Comparison of ENCODE assay signal across 12 cellular contexts in genomic region chr20:17562804-17563305, GRCh38. TPM values are rescaled to one million over a fixed set of nuclear protein-coding genes. Genes with fewer than 3 reads are reported as not detected.
A peak's percentile ranks its signal among the peaks of the same experiment; 100 is the strongest.
DNase-seq lines count a peak whose midpoint lies in the region; ATAC-seq and TF ChIP-seq lines count a peak whose summit lies in the region.
"Had no signal": no experiment of that assay in that cellular context is flagged by ENCODE, and none has a peak within 500 bp of the region (broad histone marks: within the 10 kb centered on the region; RNA-seq: fewer than 3 reads in every experiment).

No MANE protein-coding gene starts in this region.

- H3K9me3 ChIP-seq in Panc1 (ENCODE audit: control insufficient read depth, insufficient read depth, low read depth, low read length) (no peaks in the 10 kb centered on the region), esophagus squamous epithelium (no peaks in the 10 kb centered on the region), muscle layer of duodenum (ENCODE audit: control insufficient read depth in 1 of 2, low read length in 2 of 2) (no peaks in the 10 kb centered on the region), adrenal gland (replicated peaks in 1 of 3) (no peaks in the 10 kb centered on the region)

- H3K27ac ChIP-seq in Panc1 (ENCODE audit: low read length) (peak overlapping the region; percentile 99), esophagus squamous epithelium (peak overlapping the region; percentile 41 to 83 (median 62)), muscle layer of duodenum (ENCODE audit: low read length) (peak overlapping the region; percentile 81), adrenal gland (no peak overlapping the region)

- H3K36me3 ChIP-seq in Panc1 (ENCODE audit: control insufficient read depth, insufficient read depth, low read length) (no peaks in the 10 kb centered on the region; the same call in 1 of the 2 replicates), esophagus squamous epithelium (no peaks in the 10 kb centered on the region), muscle layer of duodenum (ENCODE audit: control insufficient read depth in 1 of 2, insufficient read depth in 2 of 2, low read length in 2 of 2) (peaks cover 0 to 11% of the 10 kb centered on the region in 2 donors), adrenal gland (replicated peaks in 1 of 2) (no peaks in the 10 kb centered on the region)

- H3K4me3 ChIP-seq in AG09309 (ENCODE audit: control insufficient read depth, low read depth, low read length) (no peak overlapping the region), Panc1 (ENCODE audit: low read depth in 2 of 2, low read length in 2 of 2) (no peak overlapping the region), esophagus squamous epithelium (no peak overlapping the region), muscle layer of duodenum (ENCODE audit: low read depth in 1 of 2, low read length in 2 of 2) (no peak overlapping the region), adrenal gland (no peak overlapping the region)

- CTCF ChIA-PET in Panc1 (lab: Charles Lee): no interaction called here

- TF ChIP-seq CTCF in AG09309 (IDR thresholded peaks at IDR 0.05; ENCODE audit: control insufficient read depth, insufficient read depth, low read depth, low read length, missing control alignments) (no peak), Panc1 (IDR thresholded peaks at IDR 0.05) (no peak), esophagus squamous epithelium (IDR thresholded peaks at IDR 0.05) (no peak), adrenal gland (IDR thresholded peaks at IDR 0.05) (no peak)

- intact Hi-C loops in Panc1 (cut with micrococcal nuclease; ENCODE audit: unreplicated experiment) (no loop called here), esophagus squamous epithelium (cut with DNase I) (no loop called here), posterior vena cava (cut with DNase I) (no loop called here), adrenal gland (cut with DNase I) (no loop called here)

- 50 to 83% methylated on average over 2 of the region's 2 CpGs for whole genome bisulfite sequencing in esophagus squamous epithelium, 2 donors
- WGBS in adrenal gland, 4 donors: 71 to 94% (median 89%) methylated on average over 2 of the region's 2 CpGs

- POLR2A ChIA-PET in Panc1 (lab: Charles Lee): no interaction called here

- peaks cover 69% of the 10 kb centered on the region for H3K4me1 ChIP-seq in Panc1 (ENCODE audit: control insufficient read depth, insufficient read depth, low read length)
- peaks cover 17 to 48% (median 29%) of the 10 kb centered on the region in 3 donors for H3K4me1 ChIP-seq in esophagus squamous epithelium
- peaks cover 13 to 17% of the 10 kb centered on the region in 2 donors for H3K4me1 ChIP-seq in muscle layer of duodenum (ENCODE audit: control insufficient read depth in 1 of 2, insufficient read depth in 2 of 2, low read length in 2 of 2)
- H3K4me1 ChIP-seq in adrenal gland (replicated peaks in 1 of 2): peaks cover 9 to 13% of the 10 kb centered on the region in 2 donors

- DNase-seq in AG09309 (ENCODE audit: low read depth) (peak; percentile 76), Panc1 (ENCODE audit: low read depth, low spot score) (no peak), esophagus squamous epithelium (lab: John Stamatoyannopoulos, UW) (no peak), posterior vena cava (ENCODE audit: low spot score) (no peak), adrenal gland (no peak)
- no peak for DNase-seq in activated naive CD4-positive, alpha-beta T cell treated with anti-CD3 and anti-CD28 coated beads, Interleukin-2, amount 50 U/mL, for 16 hours
- no peak for DNase-seq in stimulated activated naive CD4-positive, alpha-beta T cell treated with Interleukin-2 at 50 U/mL for 16 hours (lab: John Stamatoyannopoulos, UW)
- DNase-seq: activated CD8-positive, alpha-beta memory T cell treated with anti-CD3 and anti-CD28 coated beads, Interleukin-2, amount 50 U/mL, for 4 hours; CD4-positive, CD25-positive, alpha-beta regulatory T cell; left cardiac atrium; NCI-H187 treated with DMSO at 0.1 percent for 48 hours had no signal

- TF ChIP-seq POLR2A in esophagus squamous epithelium (IDR thresholded peaks at IDR 0.05): no peak
- TF ChIP-seq POLR2A in adrenal gland (IDR thresholded peaks at IDR 0.05): no peak

- in situ Hi-C loops in Panc1 (cut with HindIII; ENCODE audit: low pct_unique_long_range_greater_than_20kb, low sequenced_read_pairs): no loop called here

- ATAC-seq in Panc1: peak; percentile 73

- no TSS peak for BruUV-seq in Panc1 (replicated peaks; lab: Mats Ljungman, UMichigan)

- H3K27me3 ChIP-seq in Panc1 (ENCODE audit: control insufficient read depth, insufficient read depth, low read length) (no peaks in the 10 kb centered on the region), esophagus squamous epithelium (no peaks in the 10 kb centered on the region), muscle layer of duodenum (ENCODE audit: low read depth, low read length) (no peaks in the 10 kb centered on the region), adrenal gland (no peaks in the 10 kb centered on the region)

RNA-seq across cellular contexts. Expression of gene DSTN, which starts 7.0 kb away (rescaled TPM):
- total RNA-seq in Panc1 (2021; ENCODE audit: unreplicated experiment) (412 TPM), esophagus squamous epithelium (100 to 1,000 TPM; 242 to 616 (median 360) TPM), posterior vena cava (1,000 to 10,000 TPM; 1,245 to 1,338 TPM), adrenal gland (100 to 1,000 TPM; 256 to 385 (median 280) TPM)
- 381 TPM for polyA plus RNA-seq in Panc1 (2012; ENCODE audit: insufficient read length)
- polyA plus RNA-seq in adrenal gland: 100 to 1,000 TPM; 184 to 552 (median 192) TPM

RNA-seq across cellular contexts. Expression of gene BFSP1, which starts 31.7 kb away (rescaled TPM):
- 6.9 TPM for total RNA-seq in Panc1 (2021; ENCODE audit: unreplicated experiment)
- polyA plus RNA-seq in Panc1 (2012; ENCODE audit: insufficient read length): 5.2 TPM
- 1 to 10 TPM in 2 of 4 donors, under 1 TPM in 2; 0.56 to 1.3 (median 1.00) TPM for total RNA-seq in esophagus squamous epithelium
- under 1 TPM; 0.67 to 0.93 TPM for total RNA-seq in posterior vena cava
- total RNA-seq in adrenal gland: 10 to 100 TPM in 1 of 8 donors, 1 to 10 TPM in 5, under 1 TPM in 2; 0.39 to 18.5 (median 2.7) TPM
- polyA plus RNA-seq in adrenal gland: 1 to 10 TPM; 1.7 to 3.3 (median 1.9) TPM

Comparison
In these comparisons a context has a peak if more than half of its experiments do, and no peak if none do; other contexts are left out.
1. H3K27ac ChIP-seq: peak in Panc1 (single experiment), esophagus squamous epithelium (4 of 4) and muscle layer of duodenum (single experiment); none in adrenal gland (0 of 5).